Comparison of ENCODE assay signal across 8 cellular contexts in genomic region chr1:202274611-202275010, GRCh38.
DNase-seq lines count a peak whose midpoint lies in the region; ATAC-seq and TF ChIP-seq lines count a peak whose summit lies in the region.

No MANE protein-coding gene starts in this region.

- no peak for ATAC-seq in Right ventricle myocardium inferior
- no peak for ATAC-seq in lung (ENCODE audit: insufficient read depth, low FRiP score)
- ATAC-seq in GM19455 (IDR thresholded peaks at IDR 0.05; ENCODE audit: unreplicated experiment) = no peak
- no peak for ATAC-seq in HG03135 (IDR thresholded peaks at IDR 0.05; ENCODE audit: unreplicated experiment)

- H3K4me1 ChIP-seq in left ventricle myocardium inferior = no peaks in the 10 kb centered on the region
- no peaks in the 10 kb centered on the region for H3K4me1 ChIP-seq in Peyer's patch
- H3K4me1 ChIP-seq in lung (ENCODE audit: control insufficient read depth in 2 of 2, insufficient read depth in 2 of 2, low read length in 2 of 2) = no peaks in the 10 kb centered on the region

- CTCF ChIA-PET in RWPE1 (lab: Yijun Ruan, JAX) = interaction anchor here (0.6 to 2.4 kb wide), 14 partner anchors 8 to 482 kb away, joined by 3 to 19 read pairs (median 4); partner anchors contain the start of gene LGR6

- H3K27ac ChIP-seq in left ventricle myocardium inferior (replicated peaks) = no peak overlapping the region
- no peak overlapping the region for H3K27ac ChIP-seq in Peyer's patch
- H3K27ac ChIP-seq in lung (ENCODE audit: low read depth in 1 of 2, low read length in 1 of 2) = no peak overlapping the region
- H3K27ac ChIP-seq in RWPE1 = no peak overlapping the region

- H3K36me3 ChIP-seq in left ventricle myocardium inferior (no peaks in the 10 kb centered on the region), Peyer's patch (no peaks in the 10 kb centered on the region), lung (ENCODE audit: control insufficient read depth in 2 of 2, insufficient read depth in 2 of 2, low read length in 2 of 2) (no peaks in the 10 kb centered on the region)

- TF ChIP-seq CTCF in left ventricle myocardium inferior (IDR thresholded peaks at IDR 0.05; ENCODE audit: borderline replicate concordance) = peak; percentile 58
- TF ChIP-seq CTCF in Peyer's patch (IDR thresholded peaks at IDR 0.05) = peak in 3 of 6 experiments; percentile 31 to 46 (median 43)
- TF ChIP-seq CTCF in lung (IDR thresholded peaks at IDR 0.05; ENCODE audit: control extremely low read depth, extremely low read depth) = peak; percentile 11
- TF ChIP-seq CTCF in RWPE1 (conservative IDR thresholded peaks at IDR 0.05; ENCODE audit: low read depth) = no peak

- H3K9me3 ChIP-seq in left ventricle myocardium inferior (replicated peaks) (no peaks in the 10 kb centered on the region), Peyer's patch (no peaks in the 10 kb centered on the region), lung (ENCODE audit: control insufficient read depth in 2 of 2, insufficient read depth in 1 of 2, low read length in 1 of 2) (no peaks in the 10 kb centered on the region)

- H3K4me3 ChIP-seq in left ventricle myocardium inferior (no peak overlapping the region), Peyer's patch (no peak overlapping the region), lung (no peak overlapping the region)

- peaks cover 10% of the 10 kb centered on the region for H3K27me3 ChIP-seq in left ventricle myocardium inferior (ENCODE audit: low read depth)
- H3K27me3 ChIP-seq in Peyer's patch = no peaks in the 10 kb centered on the region
- H3K27me3 ChIP-seq in lung (ENCODE audit: control insufficient read depth, insufficient read depth) = no peaks in the 10 kb centered on the region

- 36 to 50% methylated on average over 1 of the region's 1 CpG for WGBS in lung, 2 donors

- POLR2A ChIA-PET in RWPE1 (lab: Yijun Ruan, JAX; ENCODE audit: low non-redundant PET) = no interaction called here

- TF ChIP-seq POLR2A in Peyer's patch (IDR thresholded peaks at IDR 0.05) = no peak

- intact Hi-C loops in left ventricle myocardium inferior (cut with micrococcal nuclease) (no loop called here), Right ventricle myocardium inferior (cut with DNase I) (loop anchor here (1.0 kb wide), 1 partner anchor 41 kb away; no protein-coding TSS in a partner anchor)

- no peak for DNase-seq in left ventricle myocardium inferior
- no peak for DNase-seq in Right ventricle myocardium inferior (ENCODE audit: missing footprints)
- DNase-seq in Peyer's patch = peak in 2 of 3 donors; percentile 33 to 72
- DNase-seq in activated naive CD4-positive, alpha-beta T cell treated with anti-CD3 and anti-CD28 coated beads, Interleukin-2, amount 50 U/mL, for 16 hours = peak; percentile 27
- no peak for DNase-seq in lung (ENCODE audit: low spot score)
- DNase-seq in RWPE1 (ENCODE audit: low spot score) = no peak

Comparison
In these comparisons a context has a peak if more than half of its experiments do, and no peak if none do; other contexts are left out.
1. DNase-seq: peak in Peyer's patch (2 of 3) and activated naive CD4-positive, alpha-beta T cell treated with anti-CD3 and anti-CD28 coated beads, Interleukin-2, amount 50 U/mL, for 16 hours (single experiment); none in left ventricle myocardium inferior (single experiment), Right ventricle myocardium inferior (single experiment), lung (single experiment) and RWPE1 (single experiment).